20 cellular contexts compared by ENCODE assay signal in genomic region chr2:163341426-163341825, GRCh38.
DNase-seq lines count a peak whose midpoint lies in the region; ATAC-seq and FAIRE-seq lines count a peak whose summit lies in the region.
"Had no signal": no experiment of that assay in that cellular context is flagged by ENCODE, and none has a peak within 500 bp of the region (broad histone marks: within the 10 kb centered on the region; RNA-seq: fewer than 3 reads in every experiment).

No MANE protein-coding gene starts in this region.

- no peak overlapping the region for H3K4me3 ChIP-seq in GM23248
- no peak overlapping the region for H3K4me3 ChIP-seq in neuron (ENCODE audit: low read length)
- H3K4me3 ChIP-seq: dorsolateral prefrontal cortex, esophagus squamous epithelium, lower lobe of right lung, right lobe of liver, testis had no signal

- no peaks in the 10 kb centered on the region for H3F3A ChIP-seq in GM23248 (ENCODE audit: insufficient read depth)

- H3K9me3 ChIP-seq in GM23248 (ENCODE audit: low read depth) (no peaks in the 10 kb centered on the region), neuron (ENCODE audit: low read length) (no peaks in the 10 kb centered on the region)
- H3K9me3 ChIP-seq: esophagus squamous epithelium, lower lobe of right lung, testis had no signal

- H3K4me2 ChIP-seq in GM23248 (ENCODE audit: unreplicated experiment): no peak overlapping the region

- no peak for ATAC-seq in stimulated activated naive CD8-positive, alpha-beta T cell treated with anti-CD3 and anti-CD28 coated beads, Interleukin-15, Interleukin-2, amounts not matched to agents 100 U/mL and 50 U/mL, for 24 hours
- ATAC-seq: activated CD8-positive, alpha-beta T cell treated with anti-CD3 and anti-CD28 coated beads for 36 hours; lower lobe of right lung; natural killer cell; right lobe of liver had no signal

- H3K27ac ChIP-seq in GM23248 (no peak overlapping the region), epithelial cell of prostate (peak overlapping the region; percentile 43)
- H3K27ac ChIP-seq: dorsolateral prefrontal cortex, esophagus squamous epithelium, lower lobe of right lung, right lobe of liver, testis had no signal

- DNase-seq in GM23248: peak; percentile 12
- DNase-seq in RCC 7860 (ENCODE audit: low spot score): peak; percentile 51
- peak; percentile 51 for DNase-seq in epithelial cell of prostate (ENCODE audit: low read depth, low spot score)
- no peak for DNase-seq in globus pallidus (ENCODE audit: low spot score)
- DNase-seq in DMS79 treated with DMSO at 0.1 percent for 48 hours (lab: John Stamatoyannopoulos, UW): no peak
- no peak for DNase-seq in AG08395 (ENCODE audit: low spot score)
- DNase-seq in stimulated activated naive CD8-positive, alpha-beta T cell treated with anti-CD3 and anti-CD28 coated beads, Interleukin-15, Interleukin-2, amounts not matched to agents 100 U/mL and 50 U/mL, for 24 hours: no peak
- DNase-seq: activated CD8-positive, alpha-beta T cell treated with anti-CD3 and anti-CD28 coated beads for 36 hours; activated effector memory CD4-positive, alpha-beta T cell treated with Interleukin-2 at 50 U/mL for 16 hours; dorsolateral prefrontal cortex; esophagus squamous epithelium; lower lobe of right lung; natural killer cell; NCI-H187; NCI-H510A treated with DMSO at 0.1 percent for 48 hours; right lobe of liver; stimulated activated CD4-positive, alpha-beta T cell treated with anti-CD3 and anti-CD28 coated beads, Interleukin-2, amount 100 ng/mL, for 24 hours; SW 1271; testis had no signal

- in situ Hi-C loops in GM23248 (cut with MboI): loop anchor here (10.0 to 25.0 kb wide), 2 partner anchors 147 to 721 kb away; no protein-coding TSS in a partner anchor

- no peak overlapping the region for H3K9ac ChIP-seq in GM23248

- WGBS in GM23248 (ENCODE audit: low coverage in 1 of 2, low lambda C conversion rate in 2 of 2, missing lambda C conversion rate in 2 of 2), 2 experiments: 69 to 70% methylated on average over 2 of the region's 2 CpGs

- FAIRE-seq in RCC 7860 (lab: Jason Lieb, UNC): peak; percentile 61

- no peaks in the 10 kb centered on the region for H3K27me3 ChIP-seq in GM23248 (replicated peaks; ENCODE audit: insufficient read depth)
- no peaks in the 10 kb centered on the region for H3K27me3 ChIP-seq in neuron (ENCODE audit: insufficient read depth, low read length)
- H3K27me3 ChIP-seq: dorsolateral prefrontal cortex, esophagus squamous epithelium, right lobe of liver, testis had no signal

- H2AFZ ChIP-seq in GM23248: no peak overlapping the region
- H2AFZ ChIP-seq in neuron (ENCODE audit: low read depth, low read length): peak overlapping the region; percentile 41

- H3K79me2 ChIP-seq in GM23248 (ENCODE audit: insufficient read depth): no peaks in the 10 kb centered on the region

- H3K36me3 ChIP-seq in GM23248 (ENCODE audit: low read depth) (no peaks in the 10 kb centered on the region), neuron (ENCODE audit: insufficient read depth, low read length) (no peaks in the 10 kb centered on the region)
- H3K36me3 ChIP-seq: esophagus squamous epithelium, lower lobe of right lung, right lobe of liver had no signal

- H4K20me1 ChIP-seq in GM23248 (ENCODE audit: insufficient read depth): no peaks in the 10 kb centered on the region

- H3K4me1 ChIP-seq in GM23248 (ENCODE audit: insufficient read depth): peaks cover 3% of the 10 kb centered on the region; the same call in 1 of the 2 replicates
- H3K4me1 ChIP-seq in neuron (ENCODE audit: insufficient read depth, low read length): peaks cover 7% of the 10 kb centered on the region
- H3K4me1 ChIP-seq: esophagus squamous epithelium, lower lobe of right lung, right lobe of liver, testis had no signal

- no peaks in the 10 kb centered on the region for H3K9me2 ChIP-seq in GM23248 (ENCODE audit: insufficient read depth)

Comparison
In these comparisons a context has a peak if more than half of its experiments do, and no peak if none do; other contexts are left out.
1. DNase-seq: peak in GM23248 (single experiment), RCC 7860 (single experiment) and epithelial cell of prostate (single experiment); none in globus pallidus (single experiment), DMS79 treated with DMSO at 0.1 percent for 48 hours (single experiment), AG08395 (single experiment) and stimulated activated naive CD8-positive, alpha-beta T cell treated with anti-CD3 and anti-CD28 coated beads, Interleukin-15, Interleukin-2, amounts not matched to agents 100 U/mL and 50 U/mL, for 24 hours (single experiment).